8 cellular contexts compared by ENCODE assay signal in genomic region chrX:48509245-48509590, GRCh38. TPM values are rescaled to one million over a fixed set of nuclear protein-coding genes. Genes with fewer than 3 reads are reported as not detected.
DNase-seq lines count a peak whose midpoint lies in the region; ATAC-seq and TF ChIP-seq lines count a peak whose summit lies in the region.

No MANE protein-coding gene starts in this region.

- TF ChIP-seq POLR2A in upper lobe of left lung (IDR thresholded peaks at IDR 0.05) = no peak

- TF ChIP-seq CTCF in brain microvascular endothelial cell (IDR thresholded peaks at IDR 0.05; ENCODE audit: low read depth, low read length, missing control alignments) = no peak
- TF ChIP-seq CTCF in lower lobe of right lung (IDR thresholded peaks at IDR 0.05) = no peak
- TF ChIP-seq CTCF in upper lobe of left lung (IDR thresholded peaks at IDR 0.05) = no peak

- ATAC-seq in HG03175 (IDR thresholded peaks at IDR 0.05; ENCODE audit: unreplicated experiment) (peak; percentile 19), lower lobe of right lung (peak; percentile 3 to 7), upper lobe of left lung (ENCODE audit: low FRiP score in 2 of 2) (peak in 1 of 2 donors; percentile 11), HG03457 (IDR thresholded peaks at IDR 0.05; ENCODE audit: unreplicated experiment) (no peak)

- H3K4me1 ChIP-seq in ES-I3 (ENCODE audit: insufficient read depth, low read length) (no peaks in the 10 kb centered on the region), lower lobe of right lung (no peaks in the 10 kb centered on the region), upper lobe of left lung (peaks cover 0 to 5% (median 0%) of the 10 kb centered on the region in 4 donors)

- 31% methylated on average over 16 of the region's 16 CpGs; no CpG with 5 or more reads in 1 of the 2 donors for WGBS in upper lobe of left lung, 2 donors

- H3K4me3 ChIP-seq in brain microvascular endothelial cell (ENCODE audit: low read depth, low read length) = peak overlapping the region; percentile 80
- H3K4me3 ChIP-seq in lower lobe of right lung = peak overlapping the region; percentile 66
- peak overlapping the region; percentile 57 to 79 (median 64) for H3K4me3 ChIP-seq in upper lobe of left lung

- peak overlapping the region; percentile 78 for H3K9ac ChIP-seq in ES-I3 (ENCODE audit: low read depth, low read length)

- H3K9me3 ChIP-seq in ES-I3 (ENCODE audit: control insufficient read depth, insufficient read depth, low read length) (no peaks in the 10 kb centered on the region), lower lobe of right lung (no peaks in the 10 kb centered on the region), upper lobe of left lung (peaks cover 0 to 5% (median 0%) of the 10 kb centered on the region in 4 donors)

- H3K27ac ChIP-seq in brain microvascular endothelial cell = peak overlapping the region; percentile 70
- H3K27ac ChIP-seq in lower lobe of right lung = peak overlapping the region; percentile 64
- peak overlapping the region; percentile 67 to 85 (median 80) for H3K27ac ChIP-seq in upper lobe of left lung

- H3K36me3 ChIP-seq in ES-I3 (ENCODE audit: insufficient read depth, low read length) = no peaks in the 10 kb centered on the region
- H3K36me3 ChIP-seq in brain microvascular endothelial cell (replicated peaks) = no peaks in the 10 kb centered on the region
- H3K36me3 ChIP-seq in lower lobe of right lung = peaks cover 5% of the 10 kb centered on the region
- no peaks in the 10 kb centered on the region for H3K36me3 ChIP-seq in upper lobe of left lung

- intact Hi-C loops in lower lobe of right lung (cut with DNase I) = no loop called here

- DNase-seq in brain microvascular endothelial cell (no peak), lower lobe of right lung (no peak), upper lobe of left lung (no peak), cerebellar cortex (ENCODE audit: low spot score) (no peak), KG1 (lab: John Stamatoyannopoulos, UW) (no peak)

- no peaks in the 10 kb centered on the region for H3K27me3 ChIP-seq in brain microvascular endothelial cell (replicated peaks)
- H3K27me3 ChIP-seq in lower lobe of right lung (ENCODE audit: low read depth) = no peaks in the 10 kb centered on the region
- no peaks in the 10 kb centered on the region for H3K27me3 ChIP-seq in upper lobe of left lung

- in situ Hi-C loops in brain microvascular endothelial cell (cut with HindIII; ENCODE audit: low pct_ligation_motif_present, low sequenced_read_pairs) = no loop called here

- TF ChIP-seq EP300 in upper lobe of left lung (IDR thresholded peaks at IDR 0.05) = no peak

RNA-seq across cellular contexts. Expression of gene PORCN, which starts 0.4 kb away (rescaled TPM):
- total RNA-seq in lower lobe of right lung (6.1 TPM), upper lobe of left lung (10 to 100 TPM in 5 of 6 donors, 1 to 10 TPM in 1; 10.0 to 53.4 (median 14.3) TPM)

RNA-seq across cellular contexts. Expression of gene EBP, which starts 12.4 kb away (rescaled TPM):
- total RNA-seq in lower lobe of right lung (74.0 TPM), upper lobe of left lung (100 to 1,000 TPM in 2 of 6 donors, 10 to 100 TPM in 4; 21.0 to 101 (median 74.9) TPM)

RNA-seq across cellular contexts. Expression of gene TBC1D25, which starts 30.3 kb away (rescaled TPM):
- total RNA-seq in lower lobe of right lung (12.0 TPM), upper lobe of left lung (10 to 100 TPM; 15.2 to 26.4 (median 18.8) TPM)

RNA-seq across cellular contexts. Expression of gene FTSJ1, which starts 33.2 kb away (rescaled TPM):
- 30.2 TPM for total RNA-seq in lower lobe of right lung
- 10 to 100 TPM; 25.2 to 49.1 (median 42.8) TPM for total RNA-seq in upper lobe of left lung

RNA-seq across cellular contexts. Expression of gene SLC38A5, which starts 39.2 kb away (rescaled TPM):
- total RNA-seq in lower lobe of right lung (15.9 TPM), upper lobe of left lung (10 to 100 TPM; 10.2 to 32.4 (median 17.9) TPM)
